ENCODE assay signal across 2 cellular contexts in the genomic region with DNA sequence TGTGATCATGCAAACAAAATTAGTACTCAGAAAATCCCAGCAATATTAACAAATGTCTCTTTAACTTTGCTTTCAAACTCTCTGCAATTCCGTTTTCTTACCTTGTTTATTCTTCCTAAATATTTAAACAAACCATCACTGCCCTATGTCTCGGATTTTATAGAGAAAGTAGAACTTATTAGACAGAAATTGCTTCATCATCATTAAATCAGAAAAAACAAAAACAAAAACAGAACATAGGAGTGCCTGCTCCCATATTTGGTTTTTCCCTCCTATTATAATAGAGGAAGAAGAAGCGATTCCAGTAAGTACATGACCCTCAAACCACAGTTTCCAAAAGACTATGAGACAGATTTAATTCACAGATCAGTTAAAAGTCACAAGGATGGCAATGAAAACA.
TF ChIP-seq lines count a peak whose summit lies in the region.

No MANE protein-coding gene starts in this region.

TF ChIP-seq in HepG2, 621 proteins besides CTCF, POLR2A, EP300 and RAD21 (continued from another document):
- TF ChIP-seq HOXA5 (CRISPR knock-in tag; IDR thresholded peaks at IDR 0.05): no peak

TF ChIP-seq in IMR-90, 13 proteins besides CTCF, POLR2A, EP300 and RAD21 (continued from another document):
- TF ChIP-seq MXI1 (IDR thresholded peaks at IDR 0.05; ENCODE audit: borderline replicate concordance, low read depth, low read length) (no peak), MAFK (IDR thresholded peaks at IDR 0.05; ENCODE audit: low read depth, low read length) (peak; percentile 69)
